In genomic region chr7:2157473-2158279, GRCh38 we compare ENCODE assay signal across 8 cellular contexts.
DNase-seq lines count a peak whose midpoint lies in the region; ATAC-seq and TF ChIP-seq lines count a peak whose summit lies in the region.

No MANE protein-coding gene starts in this region.

- no peaks in the 10 kb centered on the region for H3K9me3 ChIP-seq in lung (ENCODE audit: control insufficient read depth in 2 of 2, insufficient read depth in 1 of 2, low read length in 1 of 2)
- no peaks in the 10 kb centered on the region for H3K9me3 ChIP-seq in vagina

- CTCF ChIA-PET in BJ (lab: Yijun Ruan, JAX) = interaction anchor here (1.0 to 1.3 kb wide), 6 partner anchors 8 to 190 kb away, joined by 3 to 5 read pairs (median 4); no protein-coding TSS in a partner anchor
- CTCF ChIA-PET in activated CD8-positive, alpha-beta T cell treated with anti-CD3 and anti-CD28 coated beads, Interleukin-2, amount 10 ng/mL, durations not matched to agents 7 days and 5 days (lab: Charles Lee) = interaction anchor here (0.8 to 1.4 kb wide), 3 partner anchors 9 to 579 kb away, joined by 3 to 4 read pairs (median 4); no protein-coding TSS in a partner anchor

- no peaks in the 10 kb centered on the region for H3K27me3 Mint-ChIP-seq in brain
- H3K27me3 Mint-ChIP-seq in activated CD8-positive, alpha-beta T cell treated with anti-CD3 and anti-CD28 coated beads, Interleukin-2, amount 10 ng/mL, durations not matched to agents 7 days and 5 days (ENCODE audit: low read depth) = no peaks in the 10 kb centered on the region
- H3K27me3 Mint-ChIP-seq in activated naive CD8-positive, alpha-beta T cell treated with anti-CD3 and anti-CD28 coated beads for 36 hours = no peaks in the 10 kb centered on the region

- intact Hi-C loops in vagina (cut with DNase I) = no loop called here

- H3K4me1 ChIP-seq in lung (ENCODE audit: control insufficient read depth in 2 of 2, insufficient read depth in 2 of 2, low read length in 2 of 2) (peaks cover 5 to 11% of the 10 kb centered on the region in 2 donors), vagina (peaks cover 23% of the 10 kb centered on the region)

- peaks cover 35% of the 10 kb centered on the region for H3K36me3 Mint-ChIP-seq in brain
- no peaks in the 10 kb centered on the region for H3K36me3 Mint-ChIP-seq in activated CD8-positive, alpha-beta T cell treated with anti-CD3 and anti-CD28 coated beads, Interleukin-2, amount 10 ng/mL, durations not matched to agents 7 days and 5 days (ENCODE audit: low read depth)
- H3K36me3 Mint-ChIP-seq in activated naive CD8-positive, alpha-beta T cell treated with anti-CD3 and anti-CD28 coated beads for 36 hours = no peaks in the 10 kb centered on the region

- H3K36me3 ChIP-seq in BJ (ENCODE audit: control insufficient read depth, insufficient read depth, low read length) (peaks cover 1% of the 10 kb centered on the region; the same call in 1 of the 2 replicates), lung (ENCODE audit: control insufficient read depth in 2 of 2, insufficient read depth in 2 of 2, low read length in 2 of 2) (no peaks in the 10 kb centered on the region), vagina (no peaks in the 10 kb centered on the region)

- H3K4me3 ChIP-seq in BJ (ENCODE audit: low read depth, low read length) = no peak overlapping the region
- H3K4me3 ChIP-seq in lung = no peak overlapping the region
- no peak overlapping the region for H3K4me3 ChIP-seq in vagina

- POLR2A ChIA-PET in BJ (lab: Charles Lee) = interaction anchor here (0.5 kb wide), 1 partner anchor 17 kb away, joined by 3 read pairs; no protein-coding TSS in a partner anchor
- POLR2A ChIA-PET in activated CD8-positive, alpha-beta T cell treated with anti-CD3 and anti-CD28 coated beads, Interleukin-2, amount 10 ng/mL, durations not matched to agents 7 days and 5 days (lab: Charles Lee) = no interaction called here

- DNase-seq in BJ (ENCODE audit: low read depth) = peak; percentile 63
- peak; percentile 94 for DNase-seq in NCI-H1436 (lab: John Stamatoyannopoulos, UW)
- DNase-seq in lung (ENCODE audit: low spot score) = peak; percentile 87
- no peak for DNase-seq in vagina (ENCODE audit: extremely low spot score in 2 of 2)
- DNase-seq in activated CD8-positive, alpha-beta T cell treated with anti-CD3 and anti-CD28 coated beads, Interleukin-2, amount 10 ng/mL, durations not matched to agents 7 days and 5 days = no peak
- no peak for DNase-seq in activated naive CD8-positive, alpha-beta T cell treated with anti-CD3 and anti-CD28 coated beads for 36 hours

- peaks cover 53% of the 10 kb centered on the region for H3K4me1 Mint-ChIP-seq in brain
- peaks cover 7% of the 10 kb centered on the region for H3K4me1 Mint-ChIP-seq in activated CD8-positive, alpha-beta T cell treated with anti-CD3 and anti-CD28 coated beads, Interleukin-2, amount 10 ng/mL, durations not matched to agents 7 days and 5 days (ENCODE audit: low read depth)
- H3K4me1 Mint-ChIP-seq in activated naive CD8-positive, alpha-beta T cell treated with anti-CD3 and anti-CD28 coated beads for 36 hours = no peaks in the 10 kb centered on the region

- 56 to 77% methylated on average over 19 of the region's 19 CpGs for WGBS in lung, 2 donors

- peak overlapping the region; percentile 16 to 69 (median 37) for H3K4me3 Mint-ChIP-seq in brain
- H3K4me3 Mint-ChIP-seq in activated CD8-positive, alpha-beta T cell treated with anti-CD3 and anti-CD28 coated beads, Interleukin-2, amount 10 ng/mL, durations not matched to agents 7 days and 5 days = no peak overlapping the region
- H3K4me3 Mint-ChIP-seq in activated naive CD8-positive, alpha-beta T cell treated with anti-CD3 and anti-CD28 coated beads for 36 hours = no peak overlapping the region

- TF ChIP-seq CTCF in BJ (IDR thresholded peaks at IDR 0.05; ENCODE audit: insufficient read depth, low read depth, low read length) (no peak), brain (conservative IDR thresholded peaks at IDR 0.05) (no peak), lung (IDR thresholded peaks at IDR 0.05; ENCODE audit: control extremely low read depth, extremely low read depth) (no peak), vagina (IDR thresholded peaks at IDR 0.05) (no peak)

- H3K27ac ChIP-seq in lung (ENCODE audit: low read depth in 1 of 2, low read length in 1 of 2) = peak overlapping the region; percentile 17 to 70
- H3K27ac ChIP-seq in vagina = peak overlapping the region; percentile 86

- peak overlapping the region; percentile 91 to 98 (median 94) for H3K27ac Mint-ChIP-seq in brain
- no peak overlapping the region for H3K27ac Mint-ChIP-seq in activated CD8-positive, alpha-beta T cell treated with anti-CD3 and anti-CD28 coated beads, Interleukin-2, amount 10 ng/mL, durations not matched to agents 7 days and 5 days
- H3K27ac Mint-ChIP-seq in activated naive CD8-positive, alpha-beta T cell treated with anti-CD3 and anti-CD28 coated beads for 36 hours = no peak overlapping the region

- no peak for TF ChIP-seq POLR2A in vagina (IDR thresholded peaks at IDR 0.05)

- ATAC-seq in lung (ENCODE audit: insufficient read depth, low FRiP score) = peak; percentile 90
- ATAC-seq in activated CD8-positive, alpha-beta T cell treated with anti-CD3 and anti-CD28 coated beads, Interleukin-2, amount 10 ng/mL, durations not matched to agents 7 days and 5 days = no peak
- ATAC-seq in GM21717 (IDR thresholded peaks at IDR 0.05; ENCODE audit: unreplicated experiment) = no peak

- H3K27me3 ChIP-seq in BJ (ENCODE audit: control insufficient read depth, insufficient read depth, low read length) = no peaks in the 10 kb centered on the region
- H3K27me3 ChIP-seq in lung (ENCODE audit: control insufficient read depth, insufficient read depth) = no peaks in the 10 kb centered on the region
- H3K27me3 ChIP-seq in vagina = no peaks in the 10 kb centered on the region

- H3K9me3 Mint-ChIP-seq in brain = peaks cover 0 to 5% (median 0%) of the 10 kb centered on the region in 5 experiments
- no peaks in the 10 kb centered on the region for H3K9me3 Mint-ChIP-seq in activated CD8-positive, alpha-beta T cell treated with anti-CD3 and anti-CD28 coated beads, Interleukin-2, amount 10 ng/mL, durations not matched to agents 7 days and 5 days (ENCODE audit: insufficient read depth)
- H3K9me3 Mint-ChIP-seq in activated naive CD8-positive, alpha-beta T cell treated with anti-CD3 and anti-CD28 coated beads for 36 hours = no peaks in the 10 kb centered on the region

Comparison
In these comparisons a context has a peak if more than half of its experiments do, and no peak if none do; other contexts are left out.
1. DNase-seq: peak in BJ (single experiment), NCI-H1436 (single experiment) and lung (single experiment); none in vagina (0 of 2), activated CD8-positive, alpha-beta T cell treated with anti-CD3 and anti-CD28 coated beads, Interleukin-2, amount 10 ng/mL, durations not matched to agents 7 days and 5 days (single experiment) and activated naive CD8-positive, alpha-beta T cell treated with anti-CD3 and anti-CD28 coated beads for 36 hours (single experiment).
2. H3K27ac Mint-ChIP-seq: peak in brain (5 of 5); none in activated CD8-positive, alpha-beta T cell treated with anti-CD3 and anti-CD28 coated beads, Interleukin-2, amount 10 ng/mL, durations not matched to agents 7 days and 5 days (single experiment) and activated naive CD8-positive, alpha-beta T cell treated with anti-CD3 and anti-CD28 coated beads for 36 hours (single experiment).
3. H3K4me3 Mint-ChIP-seq: peak in brain (5 of 5); none in activated CD8-positive, alpha-beta T cell treated with anti-CD3 and anti-CD28 coated beads, Interleukin-2, amount 10 ng/mL, durations not matched to agents 7 days and 5 days (single experiment) and activated naive CD8-positive, alpha-beta T cell treated with anti-CD3 and anti-CD28 coated beads for 36 hours (single experiment).